Comparison of ENCODE assay signal across 33 cellular contexts in the genomic region with DNA sequence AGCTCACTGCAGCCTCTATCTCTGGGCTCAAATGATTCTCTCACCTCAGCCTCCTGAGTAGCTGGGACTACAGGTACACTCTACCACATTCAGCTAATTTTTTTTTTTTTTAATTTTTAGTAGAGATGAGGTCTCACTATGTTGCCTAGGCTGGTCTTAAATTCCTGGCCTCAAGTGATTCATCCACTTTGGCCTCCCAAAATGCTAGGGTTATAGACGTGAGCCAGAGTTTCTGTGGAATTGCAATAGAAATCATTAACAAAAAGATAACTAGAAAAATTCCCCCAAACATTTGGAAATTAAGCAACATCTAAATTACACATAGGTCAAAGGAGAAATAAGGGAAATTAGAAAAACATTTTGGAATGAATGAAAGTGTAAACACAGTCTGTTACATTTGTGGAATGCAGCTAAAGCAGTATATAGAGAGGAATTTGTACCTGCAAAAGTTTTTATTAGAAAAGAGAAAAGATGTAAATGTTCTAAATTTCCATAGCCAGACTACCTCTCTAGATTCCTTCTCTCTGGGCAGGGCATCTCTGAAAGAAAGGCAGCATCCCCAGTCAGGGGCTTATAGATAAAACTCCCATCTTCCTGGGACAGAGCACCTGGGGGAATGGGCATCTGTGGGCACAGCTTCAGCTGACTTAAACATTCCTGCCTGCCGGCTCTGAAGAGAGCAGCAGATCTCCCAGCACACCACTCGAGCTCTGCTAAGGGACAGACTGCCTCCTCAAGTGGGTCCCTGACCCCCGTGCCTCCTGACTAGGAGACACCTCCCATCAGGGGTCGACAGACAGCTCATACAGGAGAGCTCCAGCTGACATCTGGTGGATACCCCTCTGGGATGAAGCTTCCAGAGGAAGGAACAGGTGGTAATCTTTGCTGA.
"Had no signal": no experiment of that assay in that cellular context is flagged by ENCODE, and none has a peak within 500 bp of the region (broad histone marks: within the 10 kb centered on the region; RNA-seq: fewer than 3 reads in every experiment).

No MANE protein-coding gene starts in this region.

- H3K27ac ChIP-seq: ascending aorta, breast epithelium, cardiac muscle cell, colonic mucosa, epithelial cell of prostate, esophagus squamous epithelium, WERI-Rb-1 had no signal

- DNase-seq: activated B cell treated with CpG ODN at 0.5 μM for 24 hours; activated CD4-positive, alpha-beta T cell treated with anti-CD3 and anti-CD28 coated beads for 48 hours; activated CD4-positive, alpha-beta T cell treated with anti-CD3 and anti-CD28 coated beads, Interleukin-2, amount 50 U/mL, for 1 hour; activated CD4-positive, alpha-beta T cell treated with anti-CD3 and anti-CD28 coated beads, Interleukin-2, amount 50 U/mL, for 48 hours; activated CD8-positive, alpha-beta memory T cell treated with anti-CD3 and anti-CD28 coated beads, Interleukin-2, amount 10 ng/mL, durations not matched to agents 7 days and 5 days; activated CD8-positive, alpha-beta memory T cell treated with anti-CD3 and anti-CD28 coated beads, Interleukin-2, amount 50 U/mL, for 4 hours; activated CD8-positive, alpha-beta T cell treated with anti-CD3 and anti-CD28 coated beads, Interleukin-2, amount 10 ng/mL, durations not matched to agents 7 days and 5 days; activated gamma-delta T cell; activated naive CD4-positive, alpha-beta T cell; activated naive CD4-positive, alpha-beta T cell treated with anti-CD3 and anti-CD28 coated beads, Interleukin-2, amount 10 ng/mL, durations not matched to agents 7 days and 5 days; activated naive CD8-positive, alpha-beta T cell treated with anti-CD3 and anti-CD28 coated beads, Interleukin-2, amount 10 ng/mL, durations not matched to agents 7 days and 5 days; activated T-cell treated with anti-CD3 and anti-CD28 coated beads for 4 hours; activated T-cell treated with anti-CD3 and anti-CD28 coated beads, Interleukin-2, amount 50 U/mL, for 24 hours; activated T-cell treated with anti-CD3 and anti-CD28 coated beads, Interleukin-2, amount 50 U/mL, for 72 hours; central memory CD4-positive, alpha-beta T cell; cerebellar nuclear complex; colonic mucosa; effector CD8-positive, alpha-beta T cell; esophagus squamous epithelium; foreskin fibroblast; head of caudate nucleus; T-helper 1 cell; T-helper 17 cell; T1000; WERI-Rb-1 had no signal

- H3K4me3 Mint-ChIP-seq: activated B cell treated with CpG ODN at 0.5 μM for 24 hours; activated CD8-positive, alpha-beta memory T cell treated with anti-CD3 and anti-CD28 coated beads, Interleukin-2, amount 10 ng/mL, durations not matched to agents 7 days and 5 days; activated CD8-positive, alpha-beta T cell treated with anti-CD3 and anti-CD28 coated beads, Interleukin-2, amount 10 ng/mL, durations not matched to agents 7 days and 5 days; activated naive CD4-positive, alpha-beta T cell treated with anti-CD3 and anti-CD28 coated beads, Interleukin-2, amount 10 ng/mL, durations not matched to agents 7 days and 5 days; activated naive CD8-positive, alpha-beta T cell treated with anti-CD3 and anti-CD28 coated beads, Interleukin-2, amount 10 ng/mL, durations not matched to agents 7 days and 5 days; activated T-cell treated with anti-CD3 and anti-CD28 coated beads, Interleukin-2, amount 50 U/mL, for 24 hours; activated T-cell treated with anti-CD3 and anti-CD28 coated beads, Interleukin-2, amount 50 U/mL, for 72 hours; brain; T-helper 17 cell; T-helper 2 cell treated with Interferon-gamma antibody and Interleukin-4, amounts not matched to agents 5 μg/mL and 100 μg/mL, for 36 hours had no signal

- H3K4me3 ChIP-seq: ascending aorta, breast epithelium, cardiac muscle cell, colonic mucosa, esophagus squamous epithelium had no signal

- H3K27me3 Mint-ChIP-seq: activated B cell treated with CpG ODN at 0.5 μM for 24 hours; activated CD8-positive, alpha-beta memory T cell treated with anti-CD3 and anti-CD28 coated beads, Interleukin-2, amount 10 ng/mL, durations not matched to agents 7 days and 5 days; activated naive CD4-positive, alpha-beta T cell treated with anti-CD3 and anti-CD28 coated beads, Interleukin-2, amount 10 ng/mL, durations not matched to agents 7 days and 5 days; activated naive CD8-positive, alpha-beta T cell treated with anti-CD3 and anti-CD28 coated beads, Interleukin-2, amount 10 ng/mL, durations not matched to agents 7 days and 5 days; activated T-cell treated with anti-CD3 and anti-CD28 coated beads, Interleukin-2, amount 50 U/mL, for 24 hours; brain; T-helper 17 cell had no signal

- H3K36me3 ChIP-seq: breast epithelium, cardiac muscle cell, colonic mucosa, esophagus squamous epithelium, WERI-Rb-1 had no signal

- ATAC-seq: activated CD4-positive, CD25-positive, alpha-beta regulatory T cell treated with anti-CD3 and anti-CD28 coated beads, Interleukin-2, amount 50 U/mL, for 24 hours; activated CD8-positive, alpha-beta memory T cell treated with anti-CD3 and anti-CD28 coated beads, Interleukin-2, amount 10 ng/mL, durations not matched to agents 7 days and 5 days; activated CD8-positive, alpha-beta T cell treated with anti-CD3 and anti-CD28 coated beads, Interleukin-2, amount 10 ng/mL, durations not matched to agents 7 days and 5 days; activated naive CD4-positive, alpha-beta T cell treated with anti-CD3 and anti-CD28 coated beads, Interleukin-2, amount 50 U/mL, for 72 hours; activated T-cell treated with anti-CD3 and anti-CD28 coated beads, Interleukin-2, amount 50 U/mL, for 72 hours; T-helper 17 cell had no signal

- H3K9me3 ChIP-seq: breast epithelium, colonic mucosa, esophagus squamous epithelium had no signal

- H3K27me3 ChIP-seq: ascending aorta, breast epithelium, cardiac muscle cell, colonic mucosa, esophagus squamous epithelium had no signal

- H3K4me1 ChIP-seq: ascending aorta, breast epithelium, colonic mucosa, esophagus squamous epithelium had no signal

- H3K4me1 Mint-ChIP-seq: activated B cell treated with CpG ODN at 0.5 μM for 24 hours, brain had no signal

- H3K27ac Mint-ChIP-seq: activated B cell treated with CpG ODN at 0.5 μM for 24 hours; activated CD8-positive, alpha-beta memory T cell treated with anti-CD3 and anti-CD28 coated beads, Interleukin-2, amount 10 ng/mL, durations not matched to agents 7 days and 5 days; activated CD8-positive, alpha-beta T cell treated with anti-CD3 and anti-CD28 coated beads, Interleukin-2, amount 10 ng/mL, durations not matched to agents 7 days and 5 days; activated naive CD4-positive, alpha-beta T cell treated with anti-CD3 and anti-CD28 coated beads, Interleukin-2, amount 10 ng/mL, durations not matched to agents 7 days and 5 days; activated naive CD4-positive, alpha-beta T cell treated with anti-CD3 and anti-CD28 coated beads, Interleukin-2, amount 50 U/mL, for 72 hours; activated naive CD8-positive, alpha-beta T cell treated with anti-CD3 and anti-CD28 coated beads, Interleukin-2, amount 10 ng/mL, durations not matched to agents 7 days and 5 days; activated T-cell treated with anti-CD3 and anti-CD28 coated beads, Interleukin-2, amount 50 U/mL, for 24 hours; activated T-cell treated with anti-CD3 and anti-CD28 coated beads, Interleukin-2, amount 50 U/mL, for 72 hours; brain; T-helper 17 cell; T-helper 2 cell treated with Interferon-gamma antibody and Interleukin-4, amounts not matched to agents 5 μg/mL and 100 μg/mL, for 36 hours had no signal
